ENCODE assay signal across 20 cellular contexts in the genomic region with DNA sequence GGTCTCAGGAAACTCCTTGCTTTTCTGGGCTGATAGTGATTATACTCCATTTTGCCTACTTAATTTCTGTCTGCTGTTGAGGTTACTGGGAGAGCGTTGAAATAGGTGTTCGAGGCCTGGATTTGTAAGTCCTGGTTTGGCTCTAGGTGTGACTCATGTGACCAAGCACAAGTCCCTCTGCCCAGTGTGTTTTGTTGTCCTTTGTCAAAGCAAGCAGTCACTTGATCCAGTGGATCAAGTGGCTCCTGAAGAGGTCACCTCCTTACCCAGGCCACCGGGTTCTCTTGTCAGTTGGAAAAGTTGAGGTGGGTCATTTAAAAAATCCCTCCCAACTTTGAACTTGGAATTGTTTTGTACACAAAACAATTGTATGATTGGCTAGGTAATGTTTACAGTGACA.
DNase-seq lines count a peak whose midpoint lies in the region; ATAC-seq and TF ChIP-seq lines count a peak whose summit lies in the region.
"Had no signal": no experiment of that assay in that cellular context is flagged by ENCODE, and none has a peak within 500 bp of the region (broad histone marks: within the 10 kb centered on the region; RNA-seq: fewer than 3 reads in every experiment).

No MANE protein-coding gene starts in this region.

- H3K36me3 ChIP-seq in rectal smooth muscle tissue (ENCODE audit: control insufficient read depth, insufficient read depth, low read length) = no peaks in the 10 kb centered on the region
- peaks cover 0 to 24% (median 6%) of the 10 kb centered on the region in 3 donors for H3K36me3 ChIP-seq in tibial artery
- H3K36me3 ChIP-seq: SJCRH30 had no signal

- peak overlapping the region; percentile 72 to 94 for H3K27ac ChIP-seq in coronary artery
- H3K27ac ChIP-seq in rectal smooth muscle tissue (ENCODE audit: low read depth, low read length) = peak overlapping the region; percentile 96
- peak overlapping the region; percentile 87 to 94 for H3K27ac ChIP-seq in tibial artery
- H3K27ac ChIP-seq: RWPE1, SJCRH30 had no signal

- peaks cover 48% of the 10 kb centered on the region for H3K4me1 ChIP-seq in rectal smooth muscle tissue (ENCODE audit: control insufficient read depth, insufficient read depth, low read length)
- H3K4me1 ChIP-seq in tibial artery = peaks cover 0 to 99% (median 74%) of the 10 kb centered on the region in 4 donors
- H3K4me1 ChIP-seq: SJCRH30 had no signal

- no peak overlapping the region for H3K9ac ChIP-seq in rectal smooth muscle tissue (ENCODE audit: low read length)

- TF ChIP-seq CTCF in coronary artery (IDR thresholded peaks at IDR 0.05) = no peak
- no peak for TF ChIP-seq CTCF in tibial artery (IDR thresholded peaks at IDR 0.05)

- no peaks in the 10 kb centered on the region for H3K27me3 ChIP-seq in rectal smooth muscle tissue (ENCODE audit: control insufficient read depth, insufficient read depth, low read length)
- H3K27me3 ChIP-seq in tibial artery = no peaks in the 10 kb centered on the region
- H3K27me3 ChIP-seq: SJCRH30 had no signal

- no peak overlapping the region for H3K4me3 ChIP-seq in coronary artery
- no peak overlapping the region for H3K4me3 ChIP-seq in rectal smooth muscle tissue (ENCODE audit: low read length)
- peak overlapping the region in 1 of 2 donors; percentile 8 for H3K4me3 ChIP-seq in tibial artery
- H3K4me3 ChIP-seq: SJCRH30 had no signal

- intact Hi-C loops in tibial artery (cut with DNase I; ENCODE audit: low total_unique reads) = no loop called here

- H3K9me3 ChIP-seq in tibial artery = no peaks in the 10 kb centered on the region
- H3K9me3 ChIP-seq: SJCRH30 had no signal

- DNase-seq in coronary artery (ENCODE audit: low spot score) = no peak
- no peak for DNase-seq in left lobe of liver (ENCODE audit: low spot score)
- DNase-seq in tibial artery = no peak
- no peak for DNase-seq in stimulated activated naive CD4-positive, alpha-beta T cell treated with Interleukin-2 at 50 U/mL for 16 hours (lab: John Stamatoyannopoulos, UW)
- no peak for DNase-seq in glomerular visceral epithelial cell (ENCODE audit: extremely low spot score)
- DNase-seq in NCI-H774 (lab: John Stamatoyannopoulos, UW) = no peak
- DNase-seq: CD4-positive, alpha-beta memory T cell; DND-41; GDM1; KG1; NCI-H1436 treated with DMSO at 0.1 percent for 48 hours; NCI-H2029 treated with DMSO at 0.1 percent for 48 hours; NCI-H2171 treated with DMSO at 0.1 percent for 48 hours; NCI-H510A; NCI-H82; PC-3; SJCRH30 had no signal

- ATAC-seq in left lobe of liver = peak; percentile 30
- ATAC-seq: HepG2, PC-3 had no signal
